ENCODE assay signal across 24 cellular contexts in genomic region chr15:31193291-31193690, GRCh38.
DNase-seq lines count a peak whose midpoint lies in the region; ATAC-seq, FAIRE-seq and TF ChIP-seq lines count a peak whose summit lies in the region.
"Had no signal": no experiment of that assay in that cellular context is flagged by ENCODE, and none has a peak within 500 bp of the region (broad histone marks: within the 10 kb centered on the region; RNA-seq: fewer than 3 reads in every experiment).

No MANE protein-coding gene starts in this region.

- H3K4me1 ChIP-seq in right atrium auricular region (no peaks in the 10 kb centered on the region), H1 (replicated peaks in 1 of 4; ENCODE audit: control insufficient read depth in 3 of 4, insufficient read depth in 4 of 4, low read length in 3 of 4) (no peaks in the 10 kb centered on the region)
- H3K4me1 ChIP-seq: Caco-2 had no signal

- no peak overlapping the region for H2BK120ac ChIP-seq in H1 (replicated peaks; ENCODE audit: low read depth, low read length)

- H2BK5ac ChIP-seq in H1 (ENCODE audit: low read depth, low read length): no peak overlapping the region

- peak overlapping the region; percentile 86 for H3K27ac Mint-ChIP-seq in stimulated activated naive B cell treated with anti-CD40 and anti-IgM and Interleukin-4, amounts not matched to agents 10 μg/mL and 1 μg/mL and 100 μg/mL, for 72 hours
- H3K27ac Mint-ChIP-seq in effector memory CD8-positive, alpha-beta T cell: no peak overlapping the region
- H3K27ac Mint-ChIP-seq: B cell; CD4-positive, alpha-beta T cell; CD8-positive, alpha-beta T cell had no signal

- H3K4ac ChIP-seq in H1 (replicated peaks; ENCODE audit: insufficient read length, low read depth, low read length): no peak overlapping the region

- no peak overlapping the region for H2BK12ac ChIP-seq in H1 (ENCODE audit: low read depth, low read length)

- no peak overlapping the region for H2BK20ac ChIP-seq in H1 (ENCODE audit: low read length)

- no peaks in the 10 kb centered on the region for H3K79me2 ChIP-seq in H1 (ENCODE audit: control insufficient read depth in 1 of 2, insufficient read depth in 2 of 2, low read length in 2 of 2)

- TF ChIP-seq CTCF in right atrium auricular region (IDR thresholded peaks at IDR 0.05): no peak
- no peak for TF ChIP-seq CTCF in H1 (IDR thresholded peaks at IDR 0.05; ENCODE audit: control extremely low read depth in 1 of 3, insufficient read depth in 1 of 3, low read depth in 1 of 3, low read length in 3 of 3)

- peak; percentile 34 for DNase-seq in right atrium auricular region (ENCODE audit: low spot score)
- no peak for DNase-seq in cardiac septum (ENCODE audit: low spot score)
- DNase-seq in H1 (ENCODE audit: low read depth in 1 of 2, low spot score in 2 of 2): no peak
- no peak for DNase-seq in stimulated activated naive B cell treated with anti-CD40 and anti-IgM and Interleukin-4, amounts not matched to agents 10 μg/mL and 1 μg/mL and 100 μg/mL, for 72 hours
- DNase-seq in AG08395 (ENCODE audit: low spot score): no peak
- no peak for DNase-seq in effector memory CD8-positive, alpha-beta T cell
- DNase-seq in activated gamma-delta T cell treated with Interleukin-2 at 50 U/mL for 16 hours: no peak
- DNase-seq: 8988T; ACHN; AML-193; Caco-2; Calu3; CD4-positive, alpha-beta T cell; CD8-positive, alpha-beta T cell; DMS79 treated with DMSO at 0.1 percent for 48 hours; GF-D8 had no signal

- no peak for ATAC-seq in stimulated activated naive B cell treated with anti-CD40 and anti-IgM and Interleukin-4, amounts not matched to agents 10 μg/mL and 1 μg/mL and 100 μg/mL, for 72 hours (replicated peaks)
- ATAC-seq in effector memory CD8-positive, alpha-beta T cell (replicated peaks): no peak
- ATAC-seq: CD8-positive, alpha-beta T cell had no signal

- H2AFZ ChIP-seq in H1 (ENCODE audit: low read length): no peak overlapping the region

- H3K4me3 Mint-ChIP-seq in stimulated activated naive B cell treated with anti-CD40 and anti-IgM and Interleukin-4, amounts not matched to agents 10 μg/mL and 1 μg/mL and 100 μg/mL, for 72 hours: no peak overlapping the region
- H3K4me3 Mint-ChIP-seq in effector memory CD8-positive, alpha-beta T cell: no peak overlapping the region
- H3K4me3 Mint-ChIP-seq: B cell; CD4-positive, alpha-beta T cell; CD8-positive, alpha-beta T cell had no signal

- H4K20me1 ChIP-seq in H1 (replicated peaks in 1 of 2; ENCODE audit: control insufficient read depth in 1 of 2, insufficient read depth in 2 of 2, low read length in 2 of 2): no peaks in the 10 kb centered on the region
- H4K20me1 ChIP-seq: BLaER1 treated with 17β-estradiol and CSF1 and Interleukin-3, amounts not matched to agents 10 nM and 100 nM had no signal

- TF ChIP-seq RAD21 in H1 (IDR thresholded peaks at IDR 0.05 in 1 of 2, conservative IDR thresholded peaks at IDR 0.05 in 1 of 2; ENCODE audit: low read depth in 2 of 2, low read length in 2 of 2): no peak

- H3K56ac ChIP-seq in H1 (replicated peaks; ENCODE audit: insufficient read length, low read depth, low read length): no peak overlapping the region

- H2AK5ac ChIP-seq in H1 (ENCODE audit: low read depth, low read length): no peak overlapping the region

- peaks cover 9 to 13% of the 10 kb centered on the region in 2 donors for H3K4me1 Mint-ChIP-seq in stimulated activated naive B cell treated with anti-CD40 and anti-IgM and Interleukin-4, amounts not matched to agents 10 μg/mL and 1 μg/mL and 100 μg/mL, for 72 hours
- peaks cover 2 to 4% of the 10 kb centered on the region in 2 donors for H3K4me1 Mint-ChIP-seq in effector memory CD8-positive, alpha-beta T cell (ENCODE audit: low read depth in 2 of 2)

- H3K23ac ChIP-seq in H1 (ENCODE audit: insufficient read length): no peak overlapping the region

- no peak overlapping the region for H2BK15ac ChIP-seq in H1 (ENCODE audit: low read length)

- H3K4me2 ChIP-seq in H1 (ENCODE audit: insufficient read depth in 1 of 2, low read depth in 2 of 2, low read length in 2 of 2): no peak overlapping the region
- H3K4me2 ChIP-seq: BLaER1 treated with 17β-estradiol and CSF1 and Interleukin-3, amounts not matched to agents 10 nM and 100 nM had no signal

- no peak overlapping the region for H4K91ac ChIP-seq in H1 (replicated peaks; ENCODE audit: insufficient read length, low read length)

- WGBS in H1 (ENCODE audit: extremely low coverage in 1 of 2, insufficient coverage in 1 of 2, insufficient read length in 1 of 2, insufficient replicate concordance in 2 of 2, low coverage in 1 of 2, low lambda C conversion rate in 2 of 2, missing lambda C conversion rate in 1 of 2), 2 experiments: 94% methylated on average over 10 of the region's 10 CpGs; no CpG with 5 or more reads in 1 of the 2 experiments

- no peak overlapping the region for H3K4me3 ChIP-seq in right atrium auricular region
- H3K4me3 ChIP-seq in H1 (ENCODE audit: extremely low read depth in 1 of 4, insufficient read depth in 2 of 4, low read depth in 3 of 4, low read length in 4 of 4): no peak overlapping the region
- H3K4me3 ChIP-seq: BLaER1 treated with 17β-estradiol and CSF1 and Interleukin-3, amounts not matched to agents 10 nM and 100 nM had no signal

- CTCF ChIA-PET in H1 (lab: Charles Lee; ENCODE audit: partially characterized antibody): interaction anchor here (0.9 kb wide), 1 partner anchor 34 kb away, joined by 3 read pairs; no protein-coding TSS in a partner anchor

- H3K23me2 ChIP-seq in H1 (ENCODE audit: low read depth, low read length): no peaks in the 10 kb centered on the region

- H3K9me3 ChIP-seq in right atrium auricular region (peaks cover 0 to 20% of the 10 kb centered on the region in 2 donors), H1 (ENCODE audit: insufficient read depth in 2 of 2, low read depth in 1 of 2, low read length in 1 of 2) (no peaks in the 10 kb centered on the region)

- peak overlapping the region; percentile 51 for H4K8ac ChIP-seq in H1 (ENCODE audit: extremely low read depth, insufficient read depth, low read length)

- H3K27me3 Mint-ChIP-seq in stimulated activated naive B cell treated with anti-CD40 and anti-IgM and Interleukin-4, amounts not matched to agents 10 μg/mL and 1 μg/mL and 100 μg/mL, for 72 hours: peaks cover 0 to 13% of the 10 kb centered on the region in 2 donors
- peaks cover 0 to 3% of the 10 kb centered on the region in 2 donors for H3K27me3 Mint-ChIP-seq in effector memory CD8-positive, alpha-beta T cell
- H3K27me3 Mint-ChIP-seq: CD4-positive, alpha-beta T cell had no signal

- H4K5ac ChIP-seq in H1 (ENCODE audit: insufficient read length, low read depth, low read length): no peak overlapping the region

- TF ChIP-seq EP300 in H1 (IDR thresholded peaks at IDR 0.05; ENCODE audit: borderline replicate concordance in 1 of 2, low read depth in 2 of 2, low read length in 2 of 2): no peak

- FAIRE-seq in H1 (lab: Jason Lieb, UNC): no peak
- FAIRE-seq: A204.1, D721Med, G401.6, GM12891, GM19239 had no signal

- no peak overlapping the region for H3K9ac ChIP-seq in H1 (replicated peaks in 1 of 4; ENCODE audit: extremely low read depth in 1 of 4, low read depth in 3 of 4, low read length in 3 of 4)
- H3K9ac ChIP-seq: BLaER1 treated with 17β-estradiol and CSF1 and Interleukin-3, amounts not matched to agents 10 nM and 100 nM had no signal

- H3K18ac ChIP-seq in H1 (ENCODE audit: extremely low read depth, low read length): no peak overlapping the region

- H3K36me3 Mint-ChIP-seq in stimulated activated naive B cell treated with anti-CD40 and anti-IgM and Interleukin-4, amounts not matched to agents 10 μg/mL and 1 μg/mL and 100 μg/mL, for 72 hours: peaks cover 3 to 12% of the 10 kb centered on the region in 2 donors
- H3K36me3 Mint-ChIP-seq in effector memory CD8-positive, alpha-beta T cell (ENCODE audit: insufficient read depth): no peaks in the 10 kb centered on the region
- H3K36me3 Mint-ChIP-seq: CD8-positive, alpha-beta T cell had no signal

- POLR2A ChIA-PET in H1 (lab: Charles Lee; ENCODE audit: partially characterized antibody): interaction anchor here (0.6 kb wide), 1 partner anchor 103 kb away, joined by 3 read pairs; no protein-coding TSS in a partner anchor

- H3K27me3 ChIP-seq in right atrium auricular region: no peaks in the 10 kb centered on the region
- no peaks in the 10 kb centered on the region for H3K27me3 ChIP-seq in H1 (replicated peaks in 1 of 4; ENCODE audit: control insufficient read depth in 3 of 4, extremely low read depth in 1 of 4, insufficient read depth in 3 of 4, low read length in 3 of 4)
- H3K27me3 ChIP-seq: BLaER1 treated with 17β-estradiol and CSF1 and Interleukin-3, amounts not matched to agents 10 nM and 100 nM had no signal

- TF ChIP-seq POLR2A in H1 (IDR thresholded peaks at IDR 0.05; ENCODE audit: control extremely low read depth in 1 of 2, low read depth in 2 of 2, low read length in 2 of 2): no peak

- intact Hi-C loops in cardiac septum (cut with DNase I): no loop called here

- H3K36me3 ChIP-seq in right atrium auricular region (no peaks in the 10 kb centered on the region), H1 (ENCODE audit: control insufficient read depth in 2 of 4, insufficient read depth in 4 of 4, low read length in 3 of 4) (no peaks in the 10 kb centered on the region)

- no peaks in the 10 kb centered on the region for H3K79me1 ChIP-seq in H1 (ENCODE audit: low read depth, low read length)

- H3K9me3 Mint-ChIP-seq in stimulated activated naive B cell treated with anti-CD40 and anti-IgM and Interleukin-4, amounts not matched to agents 10 μg/mL and 1 μg/mL and 100 μg/mL, for 72 hours: peaks cover 11 to 19% of the 10 kb centered on the region in 2 donors
- H3K9me3 Mint-ChIP-seq in effector memory CD8-positive, alpha-beta T cell: peaks cover 4 to 15% of the 10 kb centered on the region in 2 donors

- H3K14ac ChIP-seq in H1 (ENCODE audit: insufficient read length): no peak overlapping the region

- H3K27ac ChIP-seq in right atrium auricular region (no peak overlapping the region), H1 (ENCODE audit: low read depth, low read length) (no peak overlapping the region)
- H3K27ac ChIP-seq: BLaER1 treated with 17β-estradiol and CSF1 and Interleukin-3, amounts not matched to agents 10 nM and 100 nM; C4-2B had no signal

TF ChIP-seq in H1, 55 proteins besides CTCF, POLR2A, EP300 and RAD21 (continues in another document):
- TF ChIP-seq JUN (IDR thresholded peaks at IDR 0.05; ENCODE audit: low read depth, low read length): no peak
- TF ChIP-seq RFX5 (IDR thresholded peaks at IDR 0.05; ENCODE audit: borderline replicate concordance, low read depth, low read length): no peak
- no peak for TF ChIP-seq MAX (IDR thresholded peaks at IDR 0.05)
- TF ChIP-seq YY1 (IDR thresholded peaks at IDR 0.05; ENCODE audit: low read depth, low read length): no peak
- no peak for TF ChIP-seq TEAD4 (IDR thresholded peaks at IDR 0.05; ENCODE audit: low read depth, low read length)
- no peak for TF ChIP-seq RBBP5 (IDR thresholded peaks at IDR 0.05; ENCODE audit: borderline replicate concordance, low read depth, low read length)
- TF ChIP-seq POLR2AphosphoS5 (IDR thresholded peaks at IDR 0.05; ENCODE audit: low read depth, low read length): no peak
- no peak for TF ChIP-seq TCF12 (IDR thresholded peaks at IDR 0.05; ENCODE audit: low read depth, low read length)
